Comparison of ENCODE assay signal across 27 cellular contexts in genomic region chr5:123105882-123106281, GRCh38. TPM values are rescaled to one million over a fixed set of nuclear protein-coding genes. Genes with fewer than 3 reads are reported as not detected.
"Had no signal": no experiment of that assay in that cellular context is flagged by ENCODE, and none has a peak within 500 bp of the region (broad histone marks: within the 10 kb centered on the region; RNA-seq: fewer than 3 reads in every experiment).

No MANE protein-coding gene starts in this region.

- H3K36me3 ChIP-seq: WERI-Rb-1 had no signal

- H3K4me1 Mint-ChIP-seq: activated CD4-positive, alpha-beta T cell treated with anti-CD3 and anti-CD28 coated beads, Interleukin-2, amount 10 ng/mL, durations not matched to agents 7 days and 5 days; activated naive CD4-positive, alpha-beta T cell treated with anti-CD3 and anti-CD28 coated beads, Interleukin-2, amount 10 ng/mL, durations not matched to agents 7 days and 5 days; activated naive CD8-positive, alpha-beta T cell treated with anti-CD3 and anti-CD28 coated beads, Interleukin-2, amount 50 U/mL, for 24 hours; IgD-negative memory B cell had no signal

- ATAC-seq: activated CD8-positive, alpha-beta T cell treated with anti-CD3 and anti-CD28 coated beads, Interleukin-2, amount 10 ng/mL, durations not matched to agents 7 days and 5 days; activated naive CD8-positive, alpha-beta T cell treated with anti-CD3 and anti-CD28 coated beads, Interleukin-2, amount 50 U/mL, for 24 hours; activated T-cell treated with anti-CD3 and anti-CD28 coated beads, Interleukin-2, amount 50 U/mL, for 4 hours had no signal

- H3K27ac Mint-ChIP-seq: activated CD4-positive, alpha-beta T cell treated with anti-CD3 and anti-CD28 coated beads, Interleukin-2, amount 10 ng/mL, durations not matched to agents 7 days and 5 days; activated CD8-positive, alpha-beta T cell treated with anti-CD3 and anti-CD28 coated beads, Interleukin-2, amount 10 ng/mL, durations not matched to agents 7 days and 5 days; activated naive CD4-positive, alpha-beta T cell treated with anti-CD3 and anti-CD28 coated beads, Interleukin-2, amount 10 ng/mL, durations not matched to agents 7 days and 5 days; activated naive CD8-positive, alpha-beta T cell; activated naive CD8-positive, alpha-beta T cell treated with anti-CD3 and anti-CD28 coated beads, Interleukin-2, amount 50 U/mL, for 24 hours; IgD-negative memory B cell had no signal

- H3K27ac ChIP-seq: SK-N-MC, WERI-Rb-1 had no signal

- DNase-seq: activated CD4-positive, alpha-beta T cell treated with anti-CD3 and anti-CD28 coated beads, Interleukin-2, amount 10 ng/mL, durations not matched to agents 7 days and 5 days; activated CD4-positive, alpha-beta T cell treated with anti-CD3 and anti-CD28 coated beads, Interleukin-2, amount 50 U/mL, for 48 hours; activated CD4-positive, CD25-positive, alpha-beta regulatory T cell; activated CD8-positive, alpha-beta T cell treated with anti-CD3 and anti-CD28 coated beads, Interleukin-2, amount 10 ng/mL, durations not matched to agents 7 days and 5 days; activated effector memory CD4-positive, alpha-beta T cell treated with Interleukin-2 at 50 U/mL for 16 hours; activated naive CD4-positive, alpha-beta T cell treated with anti-CD3 and anti-CD28 coated beads, Interleukin-2, amount 10 ng/mL, durations not matched to agents 7 days and 5 days; activated naive CD8-positive, alpha-beta T cell treated with anti-CD3 and anti-CD28 coated beads, Interleukin-2, amount 50 U/mL, for 24 hours; activated T-cell treated with anti-CD3 and anti-CD28 coated beads, Interleukin-2, amount 50 U/mL, for 4 hours; anterior cingulate cortex; Karpas-422; KBM-7; NCI-H1105; NCI-H1417 treated with DMSO at 0.1 percent for 48 hours; NCI-H1694 treated with DMSO at 0.1 percent for 48 hours; NCI-H2029; NCI-H345; NCI-H524 treated with DMSO at 0.1 percent for 48 hours; NCI-H748 treated with DMSO at 0.1 percent for 48 hours; OCI-M1; Right ventricle myocardium superior; T1000; WERI-Rb-1 had no signal

- H3K9me3 Mint-ChIP-seq: activated CD4-positive, alpha-beta T cell treated with anti-CD3 and anti-CD28 coated beads, Interleukin-2, amount 10 ng/mL, durations not matched to agents 7 days and 5 days; activated naive CD4-positive, alpha-beta T cell treated with anti-CD3 and anti-CD28 coated beads, Interleukin-2, amount 10 ng/mL, durations not matched to agents 7 days and 5 days; activated naive CD8-positive, alpha-beta T cell treated with anti-CD3 and anti-CD28 coated beads, Interleukin-2, amount 50 U/mL, for 24 hours; activated T-cell treated with anti-CD3 and anti-CD28 coated beads, Interleukin-2, amount 50 U/mL, for 4 hours; IgD-negative memory B cell had no signal

- H3K4me3 Mint-ChIP-seq: activated CD4-positive, alpha-beta T cell treated with anti-CD3 and anti-CD28 coated beads, Interleukin-2, amount 10 ng/mL, durations not matched to agents 7 days and 5 days; activated CD8-positive, alpha-beta T cell treated with anti-CD3 and anti-CD28 coated beads, Interleukin-2, amount 10 ng/mL, durations not matched to agents 7 days and 5 days; activated naive CD4-positive, alpha-beta T cell treated with anti-CD3 and anti-CD28 coated beads, Interleukin-2, amount 10 ng/mL, durations not matched to agents 7 days and 5 days; activated naive CD8-positive, alpha-beta T cell; activated naive CD8-positive, alpha-beta T cell treated with anti-CD3 and anti-CD28 coated beads, Interleukin-2, amount 50 U/mL, for 24 hours; activated T-cell treated with anti-CD3 and anti-CD28 coated beads, Interleukin-2, amount 50 U/mL, for 4 hours; IgD-negative memory B cell had no signal

- H3K4me3 ChIP-seq: SK-N-MC had no signal

- H3K36me3 Mint-ChIP-seq: activated naive CD4-positive, alpha-beta T cell treated with anti-CD3 and anti-CD28 coated beads, Interleukin-2, amount 10 ng/mL, durations not matched to agents 7 days and 5 days; activated naive CD8-positive, alpha-beta T cell; IgD-negative memory B cell had no signal

RNA-seq across cellular contexts. Expression of gene PRDM6, which starts 16.8 kb away (rescaled TPM):
- total RNA-seq: activated CD4-positive, alpha-beta T cell treated with anti-CD3 and anti-CD28 coated beads, Interleukin-2, amount 10 ng/mL, durations not matched to agents 7 days and 5 days; activated CD8-positive, alpha-beta T cell treated with anti-CD3 and anti-CD28 coated beads, Interleukin-2, amount 10 ng/mL, durations not matched to agents 7 days and 5 days; activated T-cell treated with anti-CD3 and anti-CD28 coated beads, Interleukin-2, amount 50 U/mL, for 4 hours; T-helper 1 cell treated with Interleukin-12 subunit alpha and Interleukin-12 subunit beta and Interleukin-4 antibody, amounts not matched to agents 30 ng/mL and 1 ng/mL, for 36 hours; T-helper 2 cell treated with Interferon-gamma antibody and Interleukin-4, amounts not matched to agents 100 ng/mL and 5 ng/mL, for 36 hours had no signal
- polyA plus RNA-seq: IgD-negative memory B cell had no signal
